Comparison of ENCODE assay signal across 1 cellular context in genomic region chr1:179026813-179027664, GRCh38.
A peak's percentile ranks its signal among the peaks of the same experiment; 100 is the strongest.
TF ChIP-seq lines count a peak whose summit lies in the region.

No MANE protein-coding gene starts in this region.

TF ChIP-seq in K562, 482 proteins besides CTCF, POLR2A, EP300 and RAD21 (continued from another document and continues in another):
- TF ChIP-seq RFX5 (IDR thresholded peaks at IDR 0.05; ENCODE audit: low read depth, low read length) (no peak), RBM34 (IDR thresholded peaks at IDR 0.05; ENCODE audit: borderline replicate concordance, insufficient read depth, low read length) (0 out of 2 replicates have a peak, but pooled peaks have one; percentile 9), SMARCA4 (IDR thresholded peaks at IDR 0.05) (peak; percentile 54), BRD9 (IDR thresholded peaks at IDR 0.05; ENCODE audit: low read depth, partially characterized antibody) (peak; percentile 54), PRDM10 (IDR thresholded peaks at IDR 0.05; ENCODE audit: partially characterized antibody) (peak; percentile 21), ARNT (IDR thresholded peaks at IDR 0.05) (0 out of 4 replicates have a peak, but pooled peaks of 1 of the 2 experiments have one; percentile 18), VEZF1 (CRISPR knock-in tag; IDR thresholded peaks at IDR 0.05) (no peak), TRIM24 (IDR thresholded peaks at IDR 0.05) (0 out of 4 replicates have a peak, but pooled peaks of 1 of the 2 experiments have one; percentile 20), LEF1 (IDR thresholded peaks at IDR 0.05) (0 out of 2 replicates have a peak, but pooled peaks have one; percentile 14), DPF2 (IDR thresholded peaks at IDR 0.05) (0 out of 2 replicates have a peak, but pooled peaks have one; percentile 56), NRF1 (conservative IDR thresholded peaks at IDR 0.05 in 1 of 2, IDR thresholded peaks at IDR 0.05 in 1 of 2) (0 out of 4 replicates have a peak, but pooled peaks of 1 of the 2 experiments have one; percentile 4), RCOR1 (IDR thresholded peaks at IDR 0.05; ENCODE audit: borderline replicate concordance in 1 of 2, low read depth in 2 of 2, low read length in 2 of 2) (peak in 1 of 2 experiments; percentile 1; a peak in 1 of 4 replicates), SP1 (CRISPR knock-in tag; IDR thresholded peaks at IDR 0.05) (peak; percentile 23; the same call in 1 of the 2 replicates), PKNOX1 (IDR thresholded peaks at IDR 0.05) (peak; percentile 54; the same call in 1 of the 2 replicates), MTA2 (IDR thresholded peaks at IDR 0.05; ENCODE audit: low read depth) (0 out of 2 replicates have a peak, but pooled peaks have one; percentile 14), ARID1B (IDR thresholded peaks at IDR 0.05) (peak; percentile 37; the same call in 1 of the 2 replicates), HIVEP1 (CRISPR knock-in tag; IDR thresholded peaks at IDR 0.05) (no peak), MIER1 (IDR thresholded peaks at IDR 0.05; ENCODE audit: low read depth) (0 out of 2 replicates have a peak, but pooled peaks have one; percentile 46), SPI1 (IDR thresholded peaks at IDR 0.05; ENCODE audit: borderline replicate concordance, low read depth, low read length) (peak; percentile 92), HSF4 (CRISPR knock-in tag; IDR thresholded peaks at IDR 0.05; ENCODE audit: borderline replicate concordance) (no peak), THRAP3 (IDR thresholded peaks at IDR 0.05; ENCODE audit: borderline replicate concordance) (0 out of 2 replicates have a peak, but pooled peaks have one; percentile 21), KDM1A (IDR thresholded peaks at IDR 0.05) (peak in 1 of 2 experiments; percentile 55; a peak in 2 of 4 replicates), ZC3H8 (IDR thresholded peaks at IDR 0.05) (0 out of 2 replicates have a peak, but pooled peaks have one; percentile 15)
- TF ChIP-seq, protein P1, sequence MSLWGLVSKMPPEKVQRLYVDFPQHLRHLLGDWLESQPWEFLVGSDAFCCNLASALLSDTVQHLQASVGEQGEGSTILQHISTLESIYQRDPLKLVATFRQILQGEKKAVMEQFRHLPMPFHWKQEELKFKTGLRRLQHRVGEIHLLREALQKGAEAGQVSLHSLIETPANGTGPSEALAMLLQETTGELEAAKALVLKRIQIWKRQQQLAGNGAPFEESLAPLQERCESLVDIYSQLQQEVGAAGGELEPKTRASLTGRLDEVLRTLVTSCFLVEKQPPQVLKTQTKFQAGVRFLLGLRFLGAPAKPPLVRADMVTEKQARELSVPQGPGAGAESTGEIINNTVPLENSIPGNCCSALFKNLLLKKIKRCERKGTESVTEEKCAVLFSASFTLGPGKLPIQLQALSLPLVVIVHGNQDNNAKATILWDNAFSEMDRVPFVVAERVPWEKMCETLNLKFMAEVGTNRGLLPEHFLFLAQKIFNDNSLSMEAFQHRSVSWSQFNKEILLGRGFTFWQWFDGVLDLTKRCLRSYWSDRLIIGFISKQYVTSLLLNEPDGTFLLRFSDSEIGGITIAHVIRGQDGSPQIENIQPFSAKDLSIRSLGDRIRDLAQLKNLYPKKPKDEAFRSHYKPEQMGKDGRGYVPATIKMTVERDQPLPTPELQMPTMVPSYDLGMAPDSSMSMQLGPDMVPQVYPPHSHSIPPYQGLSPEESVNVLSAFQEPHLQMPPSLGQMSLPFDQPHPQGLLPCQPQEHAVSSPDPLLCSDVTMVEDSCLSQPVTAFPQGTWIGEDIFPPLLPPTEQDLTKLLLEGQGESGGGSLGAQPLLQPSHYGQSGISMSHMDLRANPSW (CRISPR knock-in tag; IDR thresholded peaks at IDR 0.05) = no peak
- TF ChIP-seq, protein P2, sequence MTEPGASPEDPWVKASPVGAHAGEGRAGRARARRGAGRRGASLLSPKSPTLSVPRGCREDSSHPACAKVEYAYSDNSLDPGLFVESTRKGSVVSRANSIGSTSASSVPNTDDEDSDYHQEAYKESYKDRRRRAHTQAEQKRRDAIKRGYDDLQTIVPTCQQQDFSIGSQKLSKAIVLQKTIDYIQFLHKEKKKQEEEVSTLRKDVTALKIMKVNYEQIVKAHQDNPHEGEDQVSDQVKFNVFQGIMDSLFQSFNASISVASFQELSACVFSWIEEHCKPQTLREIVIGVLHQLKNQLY (CRISPR knock-in tag; conservative IDR thresholded peaks at IDR 0.05) = no peak
- TF ChIP-seq, protein P3, sequence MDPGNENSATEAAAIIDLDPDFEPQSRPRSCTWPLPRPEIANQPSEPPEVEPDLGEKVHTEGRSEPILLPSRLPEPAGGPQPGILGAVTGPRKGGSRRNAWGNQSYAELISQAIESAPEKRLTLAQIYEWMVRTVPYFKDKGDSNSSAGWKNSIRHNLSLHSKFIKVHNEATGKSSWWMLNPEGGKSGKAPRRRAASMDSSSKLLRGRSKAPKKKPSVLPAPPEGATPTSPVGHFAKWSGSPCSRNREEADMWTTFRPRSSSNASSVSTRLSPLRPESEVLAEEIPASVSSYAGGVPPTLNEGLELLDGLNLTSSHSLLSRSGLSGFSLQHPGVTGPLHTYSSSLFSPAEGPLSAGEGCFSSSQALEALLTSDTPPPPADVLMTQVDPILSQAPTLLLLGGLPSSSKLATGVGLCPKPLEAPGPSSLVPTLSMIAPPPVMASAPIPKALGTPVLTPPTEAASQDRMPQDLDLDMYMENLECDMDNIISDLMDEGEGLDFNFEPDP (CRISPR knock-in tag; IDR thresholded peaks at IDR 0.05) = no peak
- TF ChIP-seq, protein P4, sequence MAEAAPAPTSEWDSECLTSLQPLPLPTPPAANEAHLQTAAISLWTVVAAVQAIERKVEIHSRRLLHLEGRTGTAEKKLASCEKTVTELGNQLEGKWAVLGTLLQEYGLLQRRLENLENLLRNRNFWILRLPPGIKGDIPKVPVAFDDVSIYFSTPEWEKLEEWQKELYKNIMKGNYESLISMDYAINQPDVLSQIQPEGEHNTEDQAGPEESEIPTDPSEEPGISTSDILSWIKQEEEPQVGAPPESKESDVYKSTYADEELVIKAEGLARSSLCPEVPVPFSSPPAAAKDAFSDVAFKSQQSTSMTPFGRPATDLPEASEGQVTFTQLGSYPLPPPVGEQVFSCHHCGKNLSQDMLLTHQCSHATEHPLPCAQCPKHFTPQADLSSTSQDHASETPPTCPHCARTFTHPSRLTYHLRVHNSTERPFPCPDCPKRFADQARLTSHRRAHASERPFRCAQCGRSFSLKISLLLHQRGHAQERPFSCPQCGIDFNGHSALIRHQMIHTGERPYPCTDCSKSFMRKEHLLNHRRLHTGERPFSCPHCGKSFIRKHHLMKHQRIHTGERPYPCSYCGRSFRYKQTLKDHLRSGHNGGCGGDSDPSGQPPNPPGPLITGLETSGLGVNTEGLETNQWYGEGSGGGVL (CRISPR knock-in tag; IDR thresholded peaks at IDR 0.05) = 0 out of 2 replicates have a peak, but pooled peaks have one; percentile 22
- TF ChIP-seq, protein P5, sequence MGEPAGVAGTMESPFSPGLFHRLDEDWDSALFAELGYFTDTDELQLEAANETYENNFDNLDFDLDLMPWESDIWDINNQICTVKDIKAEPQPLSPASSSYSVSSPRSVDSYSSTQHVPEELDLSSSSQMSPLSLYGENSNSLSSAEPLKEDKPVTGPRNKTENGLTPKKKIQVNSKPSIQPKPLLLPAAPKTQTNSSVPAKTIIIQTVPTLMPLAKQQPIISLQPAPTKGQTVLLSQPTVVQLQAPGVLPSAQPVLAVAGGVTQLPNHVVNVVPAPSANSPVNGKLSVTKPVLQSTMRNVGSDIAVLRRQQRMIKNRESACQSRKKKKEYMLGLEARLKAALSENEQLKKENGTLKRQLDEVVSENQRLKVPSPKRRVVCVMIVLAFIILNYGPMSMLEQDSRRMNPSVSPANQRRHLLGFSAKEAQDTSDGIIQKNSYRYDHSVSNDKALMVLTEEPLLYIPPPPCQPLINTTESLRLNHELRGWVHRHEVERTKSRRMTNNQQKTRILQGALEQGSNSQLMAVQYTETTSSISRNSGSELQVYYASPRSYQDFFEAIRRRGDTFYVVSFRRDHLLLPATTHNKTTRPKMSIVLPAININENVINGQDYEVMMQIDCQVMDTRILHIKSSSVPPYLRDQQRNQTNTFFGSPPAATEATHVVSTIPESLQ (CRISPR knock-in tag; IDR thresholded peaks at IDR 0.05) = no peak
- TF ChIP-seq, protein P6, sequence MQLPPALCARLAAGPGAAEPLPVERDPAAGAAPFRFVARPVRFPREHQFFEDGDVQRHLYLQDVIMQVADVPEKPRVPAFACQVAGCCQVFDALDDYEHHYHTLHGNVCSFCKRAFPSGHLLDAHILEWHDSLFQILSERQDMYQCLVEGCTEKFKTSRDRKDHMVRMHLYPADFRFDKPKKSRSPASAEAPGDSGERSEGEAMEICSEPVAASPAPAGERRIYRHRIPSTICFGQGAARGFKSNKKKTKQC (CRISPR knock-in tag; IDR thresholded peaks at IDR 0.05) = no peak
